Comparison of ENCODE assay signal across 18 cellular contexts in genomic region chr11:79667377-79667776, GRCh38.
"Had no signal": no experiment of that assay in that cellular context is flagged by ENCODE, and none has a peak within 500 bp of the region (broad histone marks: within the 10 kb centered on the region; RNA-seq: fewer than 3 reads in every experiment).

No MANE protein-coding gene starts in this region.

- H3K9me3 Mint-ChIP-seq: memory B cell; mesothelial cell of epicardium; stimulated activated memory B cell treated with anti-CD40 and anti-IgM and Interleukin-4, amounts not matched to agents 10 μg/mL and 1 μg/mL and 100 μg/mL, for 72 hours had no signal

- H3K36me3 Mint-ChIP-seq: memory B cell; mesothelial cell of epicardium; natural killer cell treated with Interleukin-12 subunit alpha and Interleukin-12 subunit beta and Interleukin-15 and Interleukin-18, amount 100 ng/mL, for 72 hours; stimulated activated memory B cell treated with anti-CD40 and anti-IgM and Interleukin-4, amounts not matched to agents 10 μg/mL and 1 μg/mL and 100 μg/mL, for 72 hours; type B pancreatic cell had no signal

- H3K27ac Mint-ChIP-seq: memory B cell; mesothelial cell of epicardium; natural killer cell treated with Interleukin-12 subunit alpha and Interleukin-12 subunit beta and Interleukin-15 and Interleukin-18, amount 100 ng/mL, for 72 hours; stimulated activated memory B cell treated with anti-CD40 and anti-IgM and Interleukin-4, amounts not matched to agents 10 μg/mL and 1 μg/mL and 100 μg/mL, for 72 hours; type B pancreatic cell had no signal

- H3K4me1 ChIP-seq: esophagus muscularis mucosa, parathyroid adenoma, psoas muscle, right lobe of liver, stomach had no signal

- H3K27me3 ChIP-seq: right lobe of liver, stomach had no signal

- H3K36me3 ChIP-seq: esophagus muscularis mucosa, right lobe of liver, stomach had no signal

- H3K27ac ChIP-seq: coronary artery, esophagus muscularis mucosa, parathyroid adenoma, psoas muscle, right lobe of liver, stomach had no signal

- H3K4me3 Mint-ChIP-seq: memory B cell; mesothelial cell of epicardium; natural killer cell treated with Interleukin-12 subunit alpha and Interleukin-12 subunit beta and Interleukin-15 and Interleukin-18, amount 100 ng/mL, for 72 hours; stimulated activated memory B cell treated with anti-CD40 and anti-IgM and Interleukin-4, amounts not matched to agents 10 μg/mL and 1 μg/mL and 100 μg/mL, for 72 hours had no signal

- H3K4me3 ChIP-seq: coronary artery, esophagus muscularis mucosa, psoas muscle, right lobe of liver, stomach had no signal

- H3K9ac ChIP-seq: parathyroid adenoma had no signal

- DNase-seq: central memory CD4-positive, alpha-beta T cell; effector CD4-positive, alpha-beta T cell; foreskin fibroblast; left colon; psoas muscle; retina; right lobe of liver; stimulated activated CD4-positive, alpha-beta T cell treated with anti-CD3 and anti-CD28 coated beads, Interleukin-4, amount 100 ng/mL, for 1 hour; stomach; substantia nigra had no signal

- H3K4me1 Mint-ChIP-seq: memory B cell; stimulated activated memory B cell treated with anti-CD40 and anti-IgM and Interleukin-4, amounts not matched to agents 10 μg/mL and 1 μg/mL and 100 μg/mL, for 72 hours had no signal

- H3K79me2 ChIP-seq: parathyroid adenoma had no signal

- H2AFZ ChIP-seq: parathyroid adenoma had no signal

- ATAC-seq: left colon; natural killer cell treated with Interleukin-12 subunit alpha and Interleukin-12 subunit beta and Interleukin-15 and Interleukin-18, amount 100 ng/mL, for 72 hours; psoas muscle; right lobe of liver; stimulated activated memory B cell treated with anti-CD40 and anti-IgM and Interleukin-4, amounts not matched to agents 10 μg/mL and 1 μg/mL and 100 μg/mL, for 72 hours had no signal

- H3K27me3 Mint-ChIP-seq: natural killer cell treated with Interleukin-12 subunit alpha and Interleukin-12 subunit beta and Interleukin-15 and Interleukin-18, amount 100 ng/mL, for 72 hours; stimulated activated memory B cell treated with anti-CD40 and anti-IgM and Interleukin-4, amounts not matched to agents 10 μg/mL and 1 μg/mL and 100 μg/mL, for 72 hours; type B pancreatic cell had no signal

- H3K9me3 ChIP-seq: esophagus muscularis mucosa, psoas muscle, right lobe of liver, stomach had no signal
